Comparison of ENCODE assay signal across 9 cellular contexts in the genomic region with DNA sequence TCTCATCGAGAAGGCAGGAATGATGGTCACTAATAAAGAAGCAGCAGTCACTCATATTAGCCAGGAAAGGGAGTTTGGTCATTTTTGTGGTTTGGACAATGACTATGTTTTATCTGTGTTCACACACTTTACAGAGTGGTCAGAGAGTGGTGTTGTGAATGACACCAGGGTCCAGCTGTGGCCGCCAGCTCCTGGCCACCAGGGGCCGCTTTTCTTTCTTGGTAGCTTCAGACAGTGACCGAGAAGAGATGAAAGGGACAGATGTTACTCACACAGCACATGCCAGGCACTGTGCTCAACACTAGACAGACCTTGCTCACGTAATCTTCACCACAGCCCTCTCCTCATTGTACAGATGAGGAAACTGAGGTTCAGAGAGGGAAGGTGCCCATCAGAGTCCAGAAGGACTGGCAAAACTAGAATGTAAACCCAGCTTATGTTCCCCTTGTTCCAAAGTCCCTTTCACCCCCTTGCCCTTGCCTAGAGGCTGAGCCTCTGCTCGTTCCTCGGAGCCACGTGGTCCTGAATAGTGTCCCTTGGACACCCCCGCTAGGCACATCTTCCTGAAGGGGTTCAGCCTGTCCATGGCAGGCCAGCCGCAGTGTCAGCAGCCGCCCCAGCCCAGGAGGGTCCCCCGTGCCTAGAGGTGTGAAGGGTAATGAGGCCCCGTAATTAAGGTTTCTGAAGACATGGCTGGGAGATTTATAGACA. TPM values are rescaled to one million over a fixed set of nuclear protein-coding genes. Genes with fewer than 3 reads are reported as not detected.
A peak's percentile ranks its signal among the peaks of the same experiment; 100 is the strongest.
DNase-seq lines count a peak whose midpoint lies in the region; ATAC-seq and TF ChIP-seq lines count a peak whose summit lies in the region.
"Had no signal": no experiment of that assay in that cellular context is flagged by ENCODE, and none has a peak within 500 bp of the region (broad histone marks: within the 10 kb centered on the region; RNA-seq: fewer than 3 reads in every experiment).

No MANE protein-coding gene starts in this region.

- WGBS in mesenchymal stem cell = 51% methylated on average over 13 of the region's 13 CpGs

- peaks cover 24 to 39% of the 10 kb centered on the region in 2 experiments for H3K27me3 ChIP-seq in mesenchymal stem cell (ENCODE audit: control insufficient read depth in 1 of 2, insufficient read depth in 1 of 2, low read length in 2 of 2)

- no peak overlapping the region for H2BK12ac ChIP-seq in mesenchymal stem cell (ENCODE audit: low read length in 2 of 2)

- TF ChIP-seq CTCF in LNCaP clone FGC (IDR thresholded peaks at IDR 0.05; ENCODE audit: control insufficient read depth, extremely low read depth, insufficient read depth) = peak; percentile 61
- no peak for TF ChIP-seq CTCF in WTC11 (IDR thresholded peaks at IDR 0.05)

- no peak overlapping the region for H2AFZ ChIP-seq in mesenchymal stem cell (ENCODE audit: low read depth, low read length)

- no peak overlapping the region for H3K9ac ChIP-seq in mesenchymal stem cell (ENCODE audit: low read length)

- H4K8ac ChIP-seq in mesenchymal stem cell (ENCODE audit: low read length) = no peak overlapping the region

- no peak overlapping the region for H3K27ac Mint-ChIP-seq in WTC11

- no peak overlapping the region for H3K18ac ChIP-seq in mesenchymal stem cell (ENCODE audit: low read depth in 1 of 2, low read length in 2 of 2)

- POLR2A ChIA-PET in WTC11 (lab: Charles Lee) = interaction anchor here (0.9 kb wide), 1 partner anchor 11 kb away, joined by 3 read pairs; no protein-coding TSS in a partner anchor

- no peak overlapping the region for H3K4me3 ChIP-seq in LNCaP clone FGC (ENCODE audit: low read depth, low read length)
- no peak overlapping the region for H3K4me3 ChIP-seq in mesenchymal stem cell (ENCODE audit: insufficient read depth in 1 of 2, low read depth in 1 of 2, low read length in 2 of 2)

- no peak overlapping the region for H4K91ac ChIP-seq in mesenchymal stem cell (ENCODE audit: low read length)

- no peak overlapping the region for H2BK15ac ChIP-seq in mesenchymal stem cell (ENCODE audit: low read depth, poor library complexity, severe bottlenecking)

- no peaks in the 10 kb centered on the region for H3K36me3 ChIP-seq in mesenchymal stem cell (ENCODE audit: control insufficient read depth in 1 of 2, insufficient read depth in 2 of 2, low read depth in 1 of 2, low read length in 2 of 2)
- H3K36me3 ChIP-seq: neutrophil had no signal

- DNase-seq in ELR (ENCODE audit: low read depth) (peak; percentile 54), LNCaP clone FGC (ENCODE audit: low read depth) (no peak), WTC11 (ENCODE audit: low spot score) (peak; percentile 65), mesenchymal stem cell (peak; percentile 54), NAMALWA (ENCODE audit: low spot score) (no peak)
- no peak for DNase-seq in activated effector memory CD4-positive, alpha-beta T cell treated with Interleukin-2 at 50 U/mL for 16 hours
- no peak for DNase-seq in stimulated activated CD4-positive, alpha-beta T cell treated with anti-CD3 and anti-CD28 coated beads, Interleukin-2, amount 100 ng/mL, for 24 hours

- H3K14ac ChIP-seq in mesenchymal stem cell (ENCODE audit: low read length in 2 of 2) = no peak overlapping the region

- H2BK120ac ChIP-seq in mesenchymal stem cell (ENCODE audit: low read depth, low read length) = no peak overlapping the region

- no peak overlapping the region for H3K4me3 Mint-ChIP-seq in WTC11

- no peaks in the 10 kb centered on the region for H3K9me3 Mint-ChIP-seq in WTC11

- CTCF ChIA-PET in WTC11 (lab: Charles Lee) = interaction anchor here (0.6 to 6.2 kb wide), 46 partner anchors 9 to 339 kb away, joined by 3 to 347 read pairs (median 5); a partner anchor contains a TSS

- H3K4me2 ChIP-seq in mesenchymal stem cell (ENCODE audit: low read length, poor library complexity, severe bottlenecking) = no peak overlapping the region

- H3K9me3 ChIP-seq in mesenchymal stem cell (ENCODE audit: control insufficient read depth, low read length) = no peaks in the 10 kb centered on the region
- H3K9me3 ChIP-seq: neutrophil had no signal

- H3K27ac ChIP-seq in mesenchymal stem cell (ENCODE audit: low read length, poor library complexity, severe bottlenecking) = no peak overlapping the region
- H3K27ac ChIP-seq: neutrophil had no signal

- peaks cover 12% of the 10 kb centered on the region for H3K27me3 Mint-ChIP-seq in WTC11 (ENCODE audit: low read depth)

- ATAC-seq in WTC11 = peak; percentile 36
- ATAC-seq in GM19395 (IDR thresholded peaks at IDR 0.05; ENCODE audit: unreplicated experiment) = no peak

- peaks cover 28% of the 10 kb centered on the region for H3K4me1 ChIP-seq in mesenchymal stem cell (ENCODE audit: control insufficient read depth, insufficient read depth, low read depth, low read length)

- H2AK5ac ChIP-seq in mesenchymal stem cell (ENCODE audit: low read length, severe bottlenecking) = no peak overlapping the region

- H3K4ac ChIP-seq in mesenchymal stem cell (ENCODE audit: low read depth in 1 of 2, low read length in 2 of 2) = no peak overlapping the region

- H2BK5ac ChIP-seq in mesenchymal stem cell (ENCODE audit: low read depth, low read length, poor library complexity, severe bottlenecking) = no peak overlapping the region

- H3K79me1 ChIP-seq in mesenchymal stem cell (replicated peaks; ENCODE audit: low read length, poor library complexity, severe bottlenecking) = no peaks in the 10 kb centered on the region

- H3K23ac ChIP-seq in mesenchymal stem cell (ENCODE audit: low read length in 2 of 2) = no peak overlapping the region

- H3K36me3 Mint-ChIP-seq in WTC11 = no peaks in the 10 kb centered on the region

- peaks cover 58% of the 10 kb centered on the region for H3K4me1 Mint-ChIP-seq in WTC11

TF ChIP-seq in WTC11, 78 proteins besides CTCF, POLR2A, EP300 and RAD21:
- TF ChIP-seq ZNF138 (CRISPR knock-in tag; conservative IDR thresholded peaks at IDR 0.05) = no peak
- TF ChIP-seq, protein P1, sequence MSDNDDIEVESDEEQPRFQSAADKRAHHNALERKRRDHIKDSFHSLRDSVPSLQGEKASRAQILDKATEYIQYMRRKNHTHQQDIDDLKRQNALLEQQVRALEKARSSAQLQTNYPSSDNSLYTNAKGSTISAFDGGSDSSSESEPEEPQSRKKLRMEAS (CRISPR knock-in tag; IDR thresholded peaks at IDR 0.05) = peak; percentile 4; the same call in 1 of the 2 replicates
- no peak for TF ChIP-seq SOX15 (CRISPR knock-in tag; IDR thresholded peaks at IDR 0.05)
- TF ChIP-seq, protein P2, sequence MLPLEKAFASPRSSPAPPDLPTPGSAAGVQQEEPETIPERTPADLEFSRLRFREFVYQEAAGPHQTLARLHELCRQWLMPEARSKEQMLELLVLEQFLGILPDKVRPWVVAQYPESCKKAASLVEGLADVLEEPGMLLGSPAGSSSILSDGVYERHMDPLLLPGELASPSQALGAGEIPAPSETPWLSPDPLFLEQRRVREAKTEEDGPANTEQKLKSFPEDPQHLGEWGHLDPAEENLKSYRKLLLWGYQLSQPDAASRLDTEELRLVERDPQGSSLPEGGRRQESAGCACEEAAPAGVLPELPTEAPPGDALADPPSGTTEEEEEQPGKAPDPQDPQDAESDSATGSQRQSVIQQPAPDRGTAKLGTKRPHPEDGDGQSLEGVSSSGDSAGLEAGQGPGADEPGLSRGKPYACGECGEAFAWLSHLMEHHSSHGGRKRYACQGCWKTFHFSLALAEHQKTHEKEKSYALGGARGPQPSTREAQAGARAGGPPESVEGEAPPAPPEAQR (CRISPR knock-in tag; IDR thresholded peaks at IDR 0.05) = no peak
- 0 out of 2 replicates have a peak, but pooled peaks have one; percentile 7 for TF ChIP-seq ZNF121 (CRISPR knock-in tag; IDR thresholded peaks at IDR 0.05)
- TF ChIP-seq, protein P3, sequence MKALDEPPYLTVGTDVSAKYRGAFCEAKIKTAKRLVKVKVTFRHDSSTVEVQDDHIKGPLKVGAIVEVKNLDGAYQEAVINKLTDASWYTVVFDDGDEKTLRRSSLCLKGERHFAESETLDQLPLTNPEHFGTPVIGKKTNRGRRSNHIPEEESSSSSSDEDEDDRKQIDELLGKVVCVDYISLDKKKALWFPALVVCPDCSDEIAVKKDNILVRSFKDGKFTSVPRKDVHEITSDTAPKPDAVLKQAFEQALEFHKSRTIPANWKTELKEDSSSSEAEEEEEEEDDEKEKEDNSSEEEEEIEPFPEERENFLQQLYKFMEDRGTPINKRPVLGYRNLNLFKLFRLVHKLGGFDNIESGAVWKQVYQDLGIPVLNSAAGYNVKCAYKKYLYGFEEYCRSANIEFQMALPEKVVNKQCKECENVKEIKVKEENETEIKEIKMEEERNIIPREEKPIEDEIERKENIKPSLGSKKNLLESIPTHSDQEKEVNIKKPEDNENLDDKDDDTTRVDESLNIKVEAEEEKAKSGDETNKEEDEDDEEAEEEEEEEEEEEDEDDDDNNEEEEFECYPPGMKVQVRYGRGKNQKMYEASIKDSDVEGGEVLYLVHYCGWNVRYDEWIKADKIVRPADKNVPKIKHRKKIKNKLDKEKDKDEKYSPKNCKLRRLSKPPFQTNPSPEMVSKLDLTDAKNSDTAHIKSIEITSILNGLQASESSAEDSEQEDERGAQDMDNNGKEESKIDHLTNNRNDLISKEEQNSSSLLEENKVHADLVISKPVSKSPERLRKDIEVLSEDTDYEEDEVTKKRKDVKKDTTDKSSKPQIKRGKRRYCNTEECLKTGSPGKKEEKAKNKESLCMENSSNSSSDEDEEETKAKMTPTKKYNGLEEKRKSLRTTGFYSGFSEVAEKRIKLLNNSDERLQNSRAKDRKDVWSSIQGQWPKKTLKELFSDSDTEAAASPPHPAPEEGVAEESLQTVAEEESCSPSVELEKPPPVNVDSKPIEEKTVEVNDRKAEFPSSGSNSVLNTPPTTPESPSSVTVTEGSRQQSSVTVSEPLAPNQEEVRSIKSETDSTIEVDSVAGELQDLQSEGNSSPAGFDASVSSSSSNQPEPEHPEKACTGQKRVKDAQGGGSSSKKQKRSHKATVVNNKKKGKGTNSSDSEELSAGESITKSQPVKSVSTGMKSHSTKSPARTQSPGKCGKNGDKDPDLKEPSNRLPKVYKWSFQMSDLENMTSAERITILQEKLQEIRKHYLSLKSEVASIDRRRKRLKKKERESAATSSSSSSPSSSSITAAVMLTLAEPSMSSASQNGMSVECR (CRISPR knock-in tag; IDR thresholded peaks at IDR 0.05; ENCODE audit: borderline replicate concordance) = no peak

RNA-seq across cellular contexts. Expression of a gene that starts 55.6 kb away (rescaled TPM):
- total RNA-seq in WTC11 (2021) = 3.4 to 4.1 TPM (median 3.8 TPM) in 3 replicates
- 0.08 TPM for polyA plus RNA-seq in mesenchymal stem cell (2013, experiment 1 of 2)
- 0.07 TPM for polyA plus RNA-seq in mesenchymal stem cell (2013, experiment 2 of 2)

Comparison
In these comparisons a context has a peak if more than half of its experiments do, and no peak if none do; other contexts are left out.
1. DNase-seq: peak in ELR (single experiment), WTC11 (single experiment) and mesenchymal stem cell (single experiment); none in LNCaP clone FGC (single experiment), activated effector memory CD4-positive, alpha-beta T cell treated with Interleukin-2 at 50 U/mL for 16 hours (single experiment), stimulated activated CD4-positive, alpha-beta T cell treated with anti-CD3 and anti-CD28 coated beads, Interleukin-2, amount 100 ng/mL, for 24 hours (0 of 2) and NAMALWA (single experiment).